In the genomic region with DNA sequence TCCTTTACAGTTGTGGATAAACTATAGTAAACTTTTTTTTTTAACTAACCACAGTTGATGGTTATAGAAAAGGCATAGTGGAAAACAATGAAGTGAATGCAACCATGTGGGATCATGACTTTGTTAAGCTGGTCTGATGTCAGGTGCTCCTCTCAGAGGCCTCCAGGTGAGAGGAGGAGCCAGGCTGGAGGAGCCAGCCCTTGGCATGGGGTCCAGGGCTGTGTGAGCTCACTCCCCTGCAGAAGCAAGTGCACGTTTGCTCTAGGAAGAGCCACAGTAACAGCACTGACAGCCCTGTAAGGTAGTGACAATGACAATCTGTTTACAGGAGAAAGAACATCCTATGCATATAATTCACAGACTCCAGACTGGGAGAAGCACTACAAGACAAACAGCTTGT, we compare ENCODE assay signal across 16 cellular contexts.
"Had no signal": no experiment of that assay in that cellular context is flagged by ENCODE, and none has a peak within 500 bp of the region (broad histone marks: within the 10 kb centered on the region; RNA-seq: fewer than 3 reads in every experiment).

No MANE protein-coding gene starts in this region.

- ATAC-seq: right cardiac atrium had no signal

- H3K27ac ChIP-seq: colonic mucosa, hepatocyte, ovary had no signal

- H3K9me3 Mint-ChIP-seq: naive B cell, nephron progenitor cell had no signal

- H3K27me3 ChIP-seq: colonic mucosa, hepatocyte, ovary had no signal

- H3K4me3 Mint-ChIP-seq: nephron progenitor cell had no signal

- H3K4me3 ChIP-seq: colonic mucosa, hepatocyte, ovary had no signal

- H3K9me3 ChIP-seq: colonic mucosa, ovary had no signal

- DNase-seq: colonic mucosa; effector CD8-positive, alpha-beta T cell; foreskin melanocyte; head of caudate nucleus; kidney glomerular epithelial cell; mesendoderm; naive B cell; nephron progenitor cell; ovary; right cardiac atrium; small intestine; stimulated activated CD4-positive, alpha-beta T cell treated with anti-CD3 and anti-CD28 coated beads, Interleukin-2, amount 100 ng/mL, for 48 hours; stimulated activated naive CD4-positive, alpha-beta T cell treated with Interleukin-2 at 50 U/mL for 16 hours; trophoblast cell had no signal

- H3K36me3 ChIP-seq: ovary had no signal

- H3K27me3 Mint-ChIP-seq: naive B cell, progenitor cell of endocrine pancreas had no signal

- H3K27ac Mint-ChIP-seq: naive B cell, nephron progenitor cell, progenitor cell of endocrine pancreas had no signal
